Comparison of ENCODE assay signal across 31 cellular contexts in genomic region chr10:96092999-96093767, GRCh38.
"Had no signal": no experiment of that assay in that cellular context is flagged by ENCODE, and none has a peak within 500 bp of the region (broad histone marks: within the 10 kb centered on the region; RNA-seq: fewer than 3 reads in every experiment).

No MANE protein-coding gene starts in this region.

- DNase-seq: activated CD4-positive, alpha-beta memory T cell treated with anti-CD3 and anti-CD28 coated beads for 36 hours; activated CD4-positive, alpha-beta T cell treated with anti-CD3 and anti-CD28 coated beads, Interleukin-2, amount 10 ng/mL, durations not matched to agents 7 days and 5 days; activated CD8-positive, alpha-beta memory T cell treated with anti-CD3 and anti-CD28 coated beads, Interleukin-2, amount 50 U/mL, for 4 hours; activated effector memory CD4-positive, alpha-beta T cell treated with Interleukin-2 at 50 U/mL for 16 hours; activated naive CD4-positive, alpha-beta T cell treated with anti-CD3 and anti-CD28 coated beads, Interleukin-2, amount 10 ng/mL, durations not matched to agents 7 days and 5 days; activated naive CD8-positive, alpha-beta T cell treated with anti-CD3 and anti-CD28 coated beads, Interleukin-2, amount 50 U/mL, for 24 hours; activated T-cell treated with anti-CD3 and anti-CD28 coated beads, Interleukin-2, amount 50 U/mL, for 48 hours; anterior cingulate cortex; caudate nucleus; cerebellar nuclear complex; Karpas-422; NCI-H1105; NCI-H1417 treated with DMSO at 0.1 percent for 48 hours; NCI-H187 treated with DMSO at 0.1 percent for 48 hours; NCI-H2081; NCI-H226; NCI-H446 treated with DMSO at 0.1 percent for 48 hours; NCI-H524; NCI-H69; PC-3; Peyer's patch; SIG-M5; SW 1271; T-helper 1 cell; T-helper 2 cell; T-helper 9 cell; WERI-Rb-1 had no signal

- H3K27me3 ChIP-seq: Peyer's patch had no signal

- H3K27ac ChIP-seq: Peyer's patch, RWPE1, WERI-Rb-1 had no signal

- ATAC-seq: activated naive CD8-positive, alpha-beta T cell treated with anti-CD3 and anti-CD28 coated beads, Interleukin-2, amount 50 U/mL, for 24 hours; PC-3; Right ventricle myocardium inferior; SK-N-SH treated with all-trans-retinoic acid at 6 μM for 48 hours had no signal

- H3K4me1 ChIP-seq: Peyer's patch had no signal

- FAIRE-seq: bronchial epithelial cell had no signal

- H3K36me3 ChIP-seq: Peyer's patch, WERI-Rb-1 had no signal

- H3K4me3 ChIP-seq: Peyer's patch had no signal
